In the genomic region with DNA sequence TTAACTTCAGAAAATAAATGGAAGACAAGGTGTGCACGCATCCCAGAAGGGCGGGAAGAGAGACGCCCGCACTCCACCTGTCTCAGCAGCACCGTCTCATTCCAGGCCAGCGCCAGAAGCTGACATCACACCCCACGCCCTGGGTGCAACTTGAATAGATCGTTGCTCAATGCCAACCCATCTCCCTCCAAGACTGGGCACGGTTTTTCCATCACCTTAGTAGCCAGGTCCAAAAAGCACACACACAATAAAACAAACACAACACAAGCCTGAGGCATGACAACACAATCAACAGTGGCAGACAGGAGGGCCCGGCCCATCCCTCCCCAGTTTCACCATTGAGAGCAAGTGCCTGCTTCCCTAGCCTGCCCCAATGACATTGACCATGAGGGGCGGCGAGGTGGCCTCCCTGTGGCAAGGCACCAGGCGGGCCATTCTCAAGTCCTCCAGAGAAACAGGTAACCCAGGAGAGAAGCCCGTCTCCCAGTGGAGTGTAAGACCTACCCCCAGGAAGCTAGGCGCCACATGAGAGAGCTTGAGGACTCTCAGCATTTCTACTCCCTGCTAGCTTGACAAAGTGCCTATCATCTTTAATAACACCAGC, we compare ENCODE assay signal across 10 cellular contexts. TPM values are rescaled to one million over a fixed set of nuclear protein-coding genes. Genes with fewer than 3 reads are reported as not detected.
DNase-seq lines count a peak whose midpoint lies in the region; ATAC-seq and TF ChIP-seq lines count a peak whose summit lies in the region.
"Had no signal": no experiment of that assay in that cellular context is flagged by ENCODE, and none has a peak within 500 bp of the region (broad histone marks: within the 10 kb centered on the region; RNA-seq: fewer than 3 reads in every experiment).

No MANE protein-coding gene starts in this region.

- no peaks in the 10 kb centered on the region for H3K9me3 Mint-ChIP-seq in activated CD8-positive, alpha-beta memory T cell treated with anti-CD3 and anti-CD28 coated beads, Interleukin-2, amount 10 ng/mL, durations not matched to agents 7 days and 5 days (ENCODE audit: low read depth)

- H3K4me3 ChIP-seq in astrocyte of the cerebellum (ENCODE audit: low read depth, low read length), result peak overlapping the region; percentile 71
- H3K4me3 ChIP-seq in lower leg skin (ENCODE audit: low read depth, poor library complexity, severe bottlenecking), result no peak overlapping the region
- peak overlapping the region; percentile 67 to 90 (median 81) for H3K4me3 ChIP-seq in subcutaneous abdominal adipose tissue (ENCODE audit: low read depth in 1 of 5, low read length in 5 of 5)

- no peak for TF ChIP-seq POLR2A in lower leg skin (IDR thresholded peaks at IDR 0.05)

- CTCF ChIA-PET in activated CD8-positive, alpha-beta memory T cell treated with anti-CD3 and anti-CD28 coated beads, Interleukin-2, amount 10 ng/mL, durations not matched to agents 7 days and 5 days (lab: Charles Lee), result interaction anchor here (1.2 to 4.8 kb wide), 4 partner anchors 24 to 145 kb away, joined by 3 to 43 read pairs (median 4); no protein-coding TSS in a partner anchor

- intact Hi-C loops in lower leg skin (cut with DNase I; ENCODE audit: low total_unique reads), result no loop called here

- no peak overlapping the region for H3K27ac Mint-ChIP-seq in activated CD8-positive, alpha-beta memory T cell treated with anti-CD3 and anti-CD28 coated beads, Interleukin-2, amount 10 ng/mL, durations not matched to agents 7 days and 5 days

- in situ Hi-C loops in astrocyte of the cerebellum (cut with HindIII; ENCODE audit: low sequenced_read_pairs), result no loop called here

- 54 to 58% methylated on average over 15 of the region's 15 CpGs for WGBS in lower leg skin, 2 donors

- H3K36me3 Mint-ChIP-seq in activated CD8-positive, alpha-beta memory T cell treated with anti-CD3 and anti-CD28 coated beads, Interleukin-2, amount 10 ng/mL, durations not matched to agents 7 days and 5 days, result peaks cover 5% of the 10 kb centered on the region

- peaks cover 0 to 3% (median 0%) of the 10 kb centered on the region in 5 donors for H3K36me3 ChIP-seq in subcutaneous abdominal adipose tissue (ENCODE audit: control insufficient read depth in 5 of 5, insufficient read depth in 5 of 5, low read length in 5 of 5)

- peak overlapping the region; percentile 78 for H3K4me3 Mint-ChIP-seq in activated CD8-positive, alpha-beta memory T cell treated with anti-CD3 and anti-CD28 coated beads, Interleukin-2, amount 10 ng/mL, durations not matched to agents 7 days and 5 days

- no peak for ATAC-seq in activated CD8-positive, alpha-beta memory T cell treated with anti-CD3 and anti-CD28 coated beads, Interleukin-2, amount 10 ng/mL, durations not matched to agents 7 days and 5 days
- ATAC-seq in GM21825 (IDR thresholded peaks at IDR 0.05; ENCODE audit: unreplicated experiment) (no peak), HG02870 (IDR thresholded peaks at IDR 0.05; ENCODE audit: unreplicated experiment) (no peak)

- no peak overlapping the region for H3K27ac ChIP-seq in subcutaneous abdominal adipose tissue (ENCODE audit: low read depth, low read length)

- peaks cover 15 to 70% (median 63%) of the 10 kb centered on the region in 5 donors for H3K4me1 ChIP-seq in subcutaneous abdominal adipose tissue (ENCODE audit: control insufficient read depth in 5 of 5, insufficient read depth in 5 of 5, low read length in 5 of 5)

- H3K27me3 Mint-ChIP-seq in activated CD8-positive, alpha-beta memory T cell treated with anti-CD3 and anti-CD28 coated beads, Interleukin-2, amount 10 ng/mL, durations not matched to agents 7 days and 5 days, result peaks cover 25% of the 10 kb centered on the region

- no peaks in the 10 kb centered on the region for H3K27me3 ChIP-seq in subcutaneous abdominal adipose tissue (ENCODE audit: control insufficient read depth in 5 of 5, insufficient read depth in 4 of 5, low read length in 5 of 5)

- H3K9me3 ChIP-seq in subcutaneous abdominal adipose tissue (ENCODE audit: control insufficient read depth in 5 of 5, low read length in 5 of 5), result no peaks in the 10 kb centered on the region

- no peak for DNase-seq in activated CD8-positive, alpha-beta memory T cell treated with anti-CD3 and anti-CD28 coated beads, Interleukin-2, amount 10 ng/mL, durations not matched to agents 7 days and 5 days
- DNase-seq in activated CD8-positive, alpha-beta memory T cell treated with anti-CD3 and anti-CD28 coated beads for 24 hours, result no peak
- DNase-seq in astrocyte of the cerebellum (ENCODE audit: low read depth) (no peak), lower leg skin (ENCODE audit: low spot score in 2 of 2) (peak; percentile 78 to 93)
- DNase-seq in effector CD4-positive, alpha-beta T cell, result no peak
- DNase-seq: effector CD8-positive, alpha-beta T cell; NCI-H1930 had no signal

- H3K4me1 Mint-ChIP-seq in activated CD8-positive, alpha-beta memory T cell treated with anti-CD3 and anti-CD28 coated beads, Interleukin-2, amount 10 ng/mL, durations not matched to agents 7 days and 5 days, result peaks cover 76% of the 10 kb centered on the region

- H3K9ac ChIP-seq in subcutaneous abdominal adipose tissue (ENCODE audit: low read length in 5 of 5), result peak overlapping the region in 4 of 5 donors; percentile 43 to 78 (median 54)

- TF ChIP-seq CTCF in astrocyte of the cerebellum (IDR thresholded peaks at IDR 0.05; ENCODE audit: low read depth, low read length, missing control alignments) (no peak), lower leg skin (IDR thresholded peaks at IDR 0.05) (no peak)

RNA-seq across cellular contexts. Expression of a gene that starts 2.7 kb away (rescaled TPM):
- 10 to 100 TPM; 12.5 to 13.7 TPM for total RNA-seq in activated CD8-positive, alpha-beta memory T cell treated with anti-CD3 and anti-CD28 coated beads, Interleukin-2, amount 10 ng/mL, durations not matched to agents 7 days and 5 days
- 100 to 1,000 TPM; 317 to 562 (median 451) TPM for total RNA-seq in lower leg skin

RNA-seq across cellular contexts. Expression of a gene that starts 51.4 kb away (rescaled TPM):
- 1 to 10 TPM; 4.5 to 5.8 TPM for total RNA-seq in activated CD8-positive, alpha-beta memory T cell treated with anti-CD3 and anti-CD28 coated beads, Interleukin-2, amount 10 ng/mL, durations not matched to agents 7 days and 5 days
- total RNA-seq in lower leg skin, result 10 to 100 TPM; 16.5 to 25.8 (median 22.1) TPM

Comparison
In these comparisons a context has a peak if more than half of its experiments do, and no peak if none do; other contexts are left out.
1. DNase-seq: peak in lower leg skin (2 of 2); none in activated CD8-positive, alpha-beta memory T cell treated with anti-CD3 and anti-CD28 coated beads, Interleukin-2, amount 10 ng/mL, durations not matched to agents 7 days and 5 days (single experiment), activated CD8-positive, alpha-beta memory T cell treated with anti-CD3 and anti-CD28 coated beads for 24 hours (single experiment), astrocyte of the cerebellum (single experiment) and effector CD4-positive, alpha-beta T cell (single experiment).
2. RNA of a gene that starts 2.7 kb away (total RNA-seq): 317 to 562 TPM in lower leg skin; 12.5 to 13.7 TPM in activated CD8-positive, alpha-beta memory T cell treated with anti-CD3 and anti-CD28 coated beads, Interleukin-2, amount 10 ng/mL, durations not matched to agents 7 days and 5 days; every median in the first group is over 10 times any median in the second.